22 cellular contexts compared by ENCODE assay signal in genomic region chr16:86349338-86349900, GRCh38.
DNase-seq lines count a peak whose midpoint lies in the region; ATAC-seq, FAIRE-seq and TF ChIP-seq lines count a peak whose summit lies in the region.
"Had no signal": no experiment of that assay in that cellular context is flagged by ENCODE, and none has a peak within 500 bp of the region (broad histone marks: within the 10 kb centered on the region; RNA-seq: fewer than 3 reads in every experiment).

No MANE protein-coding gene starts in this region.

- WGBS in IMR-90 (ENCODE audit: extremely low coverage in 2 of 2, insufficient read length in 1 of 2), 2 experiments = 86% methylated on average over 4 of the region's 5 CpGs; no CpG with 5 or more reads in 1 of the 2 experiments
- 88% methylated on average over 5 of the region's 5 CpGs; no CpG with 5 or more reads in 1 of the 2 experiments for WGBS in H1 (ENCODE audit: extremely low coverage in 1 of 2, insufficient coverage in 1 of 2, insufficient read length in 1 of 2, insufficient replicate concordance in 2 of 2, low coverage in 1 of 2, low lambda C conversion rate in 2 of 2, missing lambda C conversion rate in 1 of 2), 2 experiments
- WGBS in aorta, 2 donors = 87 to 89% methylated on average over 5 of the region's 5 CpGs

- no peaks in the 10 kb centered on the region for H3K9me3 ChIP-seq in IMR-90 (ENCODE audit: control insufficient read depth, insufficient read depth, low read length)
- no peaks in the 10 kb centered on the region for H3K9me3 ChIP-seq in H1 (ENCODE audit: insufficient read depth in 2 of 2, low read depth in 1 of 2, low read length in 1 of 2)
- H3K9me3 ChIP-seq in aorta (ENCODE audit: control insufficient read depth, low read length) = no peaks in the 10 kb centered on the region
- H3K9me3 ChIP-seq: A549, Caco-2 had no signal

- no peak for ATAC-seq in activated naive CD8-positive, alpha-beta T cell treated with anti-CD3 and anti-CD28 coated beads, Interleukin-2, amount 10 ng/mL, durations not matched to agents 7 days and 5 days (ENCODE audit: low read depth)
- ATAC-seq in activated naive CD8-positive, alpha-beta T cell treated with anti-CD3 and anti-CD28 coated beads, Interleukin-2, amount 50 U/mL, for 24 hours = no peak
- ATAC-seq in IMR-90 (ENCODE audit: low read depth) = peak; percentile 21; the same call in 1 of the 2 replicates
- ATAC-seq in aorta (ENCODE audit: low FRiP score) = no peak
- no peak for ATAC-seq in HG03378 (IDR thresholded peaks at IDR 0.05; ENCODE audit: unreplicated experiment)
- no peak for ATAC-seq in HG02852 (IDR thresholded peaks at IDR 0.05; ENCODE audit: unreplicated experiment)
- no peak for ATAC-seq in GM21825 (IDR thresholded peaks at IDR 0.05; ENCODE audit: unreplicated experiment)
- ATAC-seq: A549 had no signal

- H3K4me3 ChIP-seq in IMR-90 (ENCODE audit: insufficient read depth, low read depth, low read length) (no peak overlapping the region), H1 (ENCODE audit: extremely low read depth in 1 of 4, insufficient read depth in 2 of 4, low read depth in 3 of 4, low read length in 4 of 4) (no peak overlapping the region), aorta (ENCODE audit: low read length in 2 of 2) (no peak overlapping the region)
- H3K4me3 ChIP-seq: A549 had no signal

- H2BK5ac ChIP-seq in IMR-90 (ENCODE audit: low read depth, low read length, poor library complexity, severe bottlenecking) (peak overlapping the region; percentile 2), H1 (ENCODE audit: low read depth, low read length) (no peak overlapping the region)

- H2BK20ac ChIP-seq in IMR-90 (ENCODE audit: low read depth, low read length) = peak overlapping the region; percentile 88
- H2BK20ac ChIP-seq in H1 (ENCODE audit: low read length) = no peak overlapping the region

- H2BK12ac ChIP-seq in H1 (ENCODE audit: low read depth, low read length) = no peak overlapping the region

- H3K27ac Mint-ChIP-seq in activated naive CD8-positive, alpha-beta T cell treated with anti-CD3 and anti-CD28 coated beads, Interleukin-2, amount 10 ng/mL, durations not matched to agents 7 days and 5 days = peak overlapping the region; percentile 36
- H3K27ac Mint-ChIP-seq in activated naive CD8-positive, alpha-beta T cell treated with anti-CD3 and anti-CD28 coated beads, Interleukin-2, amount 50 U/mL, for 24 hours = no peak overlapping the region
- H3K27ac Mint-ChIP-seq: CD4-positive, alpha-beta T cell had no signal

- no peak overlapping the region for H3K56ac ChIP-seq in IMR-90 (ENCODE audit: extremely low read depth, insufficient read depth, low read length)
- no peak overlapping the region for H3K56ac ChIP-seq in H1 (replicated peaks; ENCODE audit: insufficient read length, low read depth, low read length)

- H4K8ac ChIP-seq in IMR-90 (ENCODE audit: low read depth in 2 of 2, low read length in 2 of 2) (peak overlapping the region; percentile 25 to 83; a peak in 3 of 4 replicates), H1 (ENCODE audit: extremely low read depth, insufficient read depth, low read length) (no peak overlapping the region)

- peak overlapping the region; percentile 21; the same call in 1 of the 2 replicates for H2AK5ac ChIP-seq in IMR-90 (ENCODE audit: low read depth, low read length)
- H2AK5ac ChIP-seq in H1 (ENCODE audit: low read depth, low read length) = no peak overlapping the region

- H2BK120ac ChIP-seq in IMR-90 (ENCODE audit: low read depth, low read length) (peak overlapping the region; percentile 85), H1 (replicated peaks; ENCODE audit: low read depth, low read length) (no peak overlapping the region)

- H3K79me1 ChIP-seq in IMR-90 (ENCODE audit: low read depth in 1 of 2, low read length in 2 of 2) (peaks cover 0 to 20% of the 10 kb centered on the region in 2 experiments; a peak in 3 of 4 replicates), H1 (ENCODE audit: low read depth, low read length) (no peaks in the 10 kb centered on the region)

- intact Hi-C loops in IMR-90 (cut with micrococcal nuclease) (no loop called here), aorta (cut with DNase I) (no loop called here)

- POLR2A ChIA-PET in activated naive CD8-positive, alpha-beta T cell treated with anti-CD3 and anti-CD28 coated beads, Interleukin-2, amount 10 ng/mL, durations not matched to agents 7 days and 5 days (lab: Charles Lee) = no interaction called here
- POLR2A ChIA-PET in IMR-90 (lab: Charles Lee; ENCODE audit: unreplicated experiment) (no interaction called here), H1 (lab: Charles Lee; ENCODE audit: partially characterized antibody) (no interaction called here)

- TF ChIP-seq RAD21 in IMR-90 (IDR thresholded peaks at IDR 0.05; ENCODE audit: low read length) (no peak), H1 (IDR thresholded peaks at IDR 0.05 in 1 of 2, conservative IDR thresholded peaks at IDR 0.05 in 1 of 2; ENCODE audit: low read depth in 2 of 2, low read length in 2 of 2) (no peak)

- H2AFZ ChIP-seq in IMR-90 (replicated peaks; ENCODE audit: low read length, poor library complexity) (peak overlapping the region; percentile 34), H1 (ENCODE audit: low read length) (no peak overlapping the region)

- CTCF ChIA-PET in IMR-90 (lab: Yijun Ruan, JAX) = no interaction called here
- CTCF ChIA-PET in H1 (lab: Charles Lee; ENCODE audit: partially characterized antibody) = interaction anchor here (0.8 to 1.4 kb wide), 5 partner anchors 9 to 171 kb away, joined by 3 to 4 read pairs (median 3); no protein-coding TSS in a partner anchor

- H3K9ac ChIP-seq in IMR-90 (ENCODE audit: low read depth, low read length) (peak overlapping the region; percentile 22; the same call in 1 of the 2 replicates), H1 (replicated peaks in 1 of 4; ENCODE audit: extremely low read depth in 1 of 4, low read depth in 3 of 4, low read length in 3 of 4) (no peak overlapping the region)
- H3K9ac ChIP-seq: KMS-11 had no signal

- H4K20me1 ChIP-seq in IMR-90 (ENCODE audit: insufficient read depth, low read length) (no peaks in the 10 kb centered on the region), H1 (replicated peaks in 1 of 2; ENCODE audit: control insufficient read depth in 1 of 2, insufficient read depth in 2 of 2, low read length in 2 of 2) (no peaks in the 10 kb centered on the region)

- H2BK15ac ChIP-seq in IMR-90 (ENCODE audit: low read depth, low read length) (peak overlapping the region; percentile 77; the same call in 2 of the 3 replicates), H1 (ENCODE audit: low read length) (0 out of 2 replicates have a peak overlapping the region, but pooled peaks have one; percentile 46)

- H3K79me2 ChIP-seq in H1 (ENCODE audit: control insufficient read depth in 1 of 2, insufficient read depth in 2 of 2, low read length in 2 of 2) = no peaks in the 10 kb centered on the region

- dilution Hi-C loops in IMR-90 (cut with HindIII; ENCODE audit: low sequenced_read_pairs, unreplicated experiment) = no loop called here

- H4K91ac ChIP-seq in IMR-90 (ENCODE audit: insufficient read depth, low read depth, low read length) (peak overlapping the region; percentile 87), H1 (replicated peaks; ENCODE audit: insufficient read length, low read length) (no peak overlapping the region)

- no peak for TF ChIP-seq EP300 in H1 (IDR thresholded peaks at IDR 0.05; ENCODE audit: borderline replicate concordance in 1 of 2, low read depth in 2 of 2, low read length in 2 of 2)

- H3K4ac ChIP-seq in IMR-90 (ENCODE audit: low read depth, low read length) (peak overlapping the region; percentile 70), H1 (replicated peaks; ENCODE audit: insufficient read length, low read depth, low read length) (no peak overlapping the region)

- no peak overlapping the region for H2AK9ac ChIP-seq in IMR-90 (replicated peaks; ENCODE audit: low read depth, low read length, poor library complexity)

- H3K4me3 Mint-ChIP-seq in activated naive CD8-positive, alpha-beta T cell treated with anti-CD3 and anti-CD28 coated beads, Interleukin-2, amount 10 ng/mL, durations not matched to agents 7 days and 5 days = no peak overlapping the region
- H3K4me3 Mint-ChIP-seq in activated naive CD8-positive, alpha-beta T cell treated with anti-CD3 and anti-CD28 coated beads, Interleukin-2, amount 50 U/mL, for 24 hours = no peak overlapping the region
- H3K4me3 Mint-ChIP-seq: CD4-positive, alpha-beta T cell had no signal

- peak overlapping the region; percentile 31 for H3K14ac ChIP-seq in IMR-90 (replicated peaks; ENCODE audit: low read depth, low read length)
- H3K14ac ChIP-seq in H1 (ENCODE audit: insufficient read length) = no peak overlapping the region

- H3K9me3 Mint-ChIP-seq in activated naive CD8-positive, alpha-beta T cell treated with anti-CD3 and anti-CD28 coated beads, Interleukin-2, amount 10 ng/mL, durations not matched to agents 7 days and 5 days = no peaks in the 10 kb centered on the region
- H3K9me3 Mint-ChIP-seq in activated naive CD8-positive, alpha-beta T cell treated with anti-CD3 and anti-CD28 coated beads, Interleukin-2, amount 50 U/mL, for 24 hours = peaks cover 5% of the 10 kb centered on the region
- H3K9me3 Mint-ChIP-seq: CD4-positive, alpha-beta T cell had no signal

- peaks cover 9% of the 10 kb centered on the region for H3K27me3 Mint-ChIP-seq in activated naive CD8-positive, alpha-beta T cell treated with anti-CD3 and anti-CD28 coated beads, Interleukin-2, amount 10 ng/mL, durations not matched to agents 7 days and 5 days
- H3K27me3 Mint-ChIP-seq in activated naive CD8-positive, alpha-beta T cell treated with anti-CD3 and anti-CD28 coated beads, Interleukin-2, amount 50 U/mL, for 24 hours = peaks cover 44% of the 10 kb centered on the region

- H3K27ac ChIP-seq in IMR-90 (ENCODE audit: insufficient read depth, low read length) (peak overlapping the region; percentile 67; the same call in 1 of the 2 replicates), H1 (ENCODE audit: low read depth, low read length) (no peak overlapping the region), aorta (ENCODE audit: low read depth in 1 of 2, low read length in 2 of 2) (no peak overlapping the region)
- H3K27ac ChIP-seq: 22Rv1, A549, C4-2B, KMS-11 had no signal

- no peaks in the 10 kb centered on the region for H3K23me2 ChIP-seq in H1 (ENCODE audit: low read depth, low read length)

- no peak for FAIRE-seq in H1 (lab: Jason Lieb, UNC)
- FAIRE-seq: A549, D721Med, GM12892, GM18507, H54, HTR-8/SVneo had no signal

- H3K4me2 ChIP-seq in IMR-90 (ENCODE audit: low read depth, low read length) (no peak overlapping the region), H1 (ENCODE audit: insufficient read depth in 1 of 2, low read depth in 2 of 2, low read length in 2 of 2) (no peak overlapping the region)
- H3K4me2 ChIP-seq: A549, KMS-11 had no signal

- H3K9me1 ChIP-seq in IMR-90 (ENCODE audit: insufficient read depth, low read length) = peaks cover 17% of the 10 kb centered on the region

- no peak for DNase-seq in activated naive CD8-positive, alpha-beta T cell treated with anti-CD3 and anti-CD28 coated beads, Interleukin-2, amount 10 ng/mL, durations not matched to agents 7 days and 5 days
- no peak for DNase-seq in activated naive CD8-positive, alpha-beta T cell treated with anti-CD3 and anti-CD28 coated beads, Interleukin-2, amount 50 U/mL, for 24 hours
- DNase-seq in IMR-90 (no peak), H1 (ENCODE audit: low read depth in 1 of 2, low spot score in 2 of 2) (no peak), aorta (peak; percentile 17 to 61)
- DNase-seq: AML-193; Caco-2; CD4-positive, alpha-beta T cell; GDM1; HCEC 1CT had no signal

- H3K36me3 Mint-ChIP-seq in activated naive CD8-positive, alpha-beta T cell treated with anti-CD3 and anti-CD28 coated beads, Interleukin-2, amount 10 ng/mL, durations not matched to agents 7 days and 5 days = no peaks in the 10 kb centered on the region
- H3K36me3 Mint-ChIP-seq in activated naive CD8-positive, alpha-beta T cell treated with anti-CD3 and anti-CD28 coated beads, Interleukin-2, amount 50 U/mL, for 24 hours (ENCODE audit: low read depth) = no peaks in the 10 kb centered on the region

- no peaks in the 10 kb centered on the region for H3K4me1 Mint-ChIP-seq in activated naive CD8-positive, alpha-beta T cell treated with anti-CD3 and anti-CD28 coated beads, Interleukin-2, amount 10 ng/mL, durations not matched to agents 7 days and 5 days
- no peaks in the 10 kb centered on the region for H3K4me1 Mint-ChIP-seq in activated naive CD8-positive, alpha-beta T cell treated with anti-CD3 and anti-CD28 coated beads, Interleukin-2, amount 50 U/mL, for 24 hours

- in situ Hi-C loops in IMR-90 (cut with MboI; ENCODE audit: low sequenced_read_pairs) = no loop called here

- BruUV-seq in IMR-90 (replicated peaks; lab: Mats Ljungman, UMichigan) = no TSS peak

- TF ChIP-seq POLR2A in IMR-90 (IDR thresholded peaks at IDR 0.05; ENCODE audit: low read depth, low read length) (no peak), H1 (IDR thresholded peaks at IDR 0.05; ENCODE audit: control extremely low read depth in 1 of 2, low read depth in 2 of 2, low read length in 2 of 2) (no peak)

- H3K23ac ChIP-seq in IMR-90 (ENCODE audit: low read depth, low read length) (peak overlapping the region; percentile 74; the same call in 1 of the 2 replicates), H1 (ENCODE audit: insufficient read length) (no peak overlapping the region)

- TF ChIP-seq CTCF in IMR-90 (conservative IDR thresholded peaks at IDR 0.05; ENCODE audit: low read depth, low read length) (no peak), H1 (IDR thresholded peaks at IDR 0.05; ENCODE audit: control extremely low read depth in 1 of 3, insufficient read depth in 1 of 3, low read depth in 1 of 3, low read length in 3 of 3) (no peak)

- H4K5ac ChIP-seq in IMR-90 (ENCODE audit: low read depth, low read length) (peak overlapping the region; percentile 95), H1 (ENCODE audit: insufficient read length, low read depth, low read length) (no peak overlapping the region)

- H3K4me1 ChIP-seq in IMR-90 (ENCODE audit: control insufficient read depth, insufficient read depth, low read length) = peaks cover 26% of the 10 kb centered on the region
- H3K4me1 ChIP-seq in H1 (replicated peaks in 1 of 4; ENCODE audit: control insufficient read depth in 3 of 4, insufficient read depth in 4 of 4, low read length in 3 of 4) = peaks cover 0 to 9% (median 6%) of the 10 kb centered on the region in 4 experiments; a peak in 5 of 7 replicates
- H3K4me1 ChIP-seq in aorta (ENCODE audit: control insufficient read depth in 1 of 2, insufficient read depth in 2 of 2, low read length in 2 of 2) = no peaks in the 10 kb centered on the region
- H3K4me1 ChIP-seq: A549, Caco-2 had no signal

- peak overlapping the region; percentile 97 for H3K18ac ChIP-seq in IMR-90 (ENCODE audit: low read depth, low read length)
- H3K18ac ChIP-seq in H1 (ENCODE audit: extremely low read depth, low read length) = no peak overlapping the region

- no peaks in the 10 kb centered on the region for H3K27me3 ChIP-seq in IMR-90 (ENCODE audit: control insufficient read depth, insufficient read depth, low read length)
- H3K27me3 ChIP-seq in H1 (replicated peaks in 1 of 4; ENCODE audit: control insufficient read depth in 3 of 4, extremely low read depth in 1 of 4, insufficient read depth in 3 of 4, low read length in 3 of 4) = peaks cover 0 to 3% (median 0%) of the 10 kb centered on the region in 4 experiments; a peak in 2 of 7 replicates
- no peaks in the 10 kb centered on the region for H3K27me3 ChIP-seq in aorta (ENCODE audit: control insufficient read depth in 1 of 2, insufficient read depth in 2 of 2, low read length in 1 of 2)

- H3K36me3 ChIP-seq in IMR-90 (ENCODE audit: control insufficient read depth, insufficient read depth, low read length) (no peaks in the 10 kb centered on the region), H1 (ENCODE audit: control insufficient read depth in 2 of 4, insufficient read depth in 4 of 4, low read length in 3 of 4) (no peaks in the 10 kb centered on the region), aorta (ENCODE audit: control insufficient read depth in 1 of 2, insufficient read depth in 2 of 2, low read length in 1 of 2) (no peaks in the 10 kb centered on the region)

Comparison
In these comparisons a context has a peak if more than half of its experiments do, and no peak if none do; other contexts are left out.
1. DNase-seq: peak in aorta (2 of 2); none in activated naive CD8-positive, alpha-beta T cell treated with anti-CD3 and anti-CD28 coated beads, Interleukin-2, amount 10 ng/mL, durations not matched to agents 7 days and 5 days (single experiment), activated naive CD8-positive, alpha-beta T cell treated with anti-CD3 and anti-CD28 coated beads, Interleukin-2, amount 50 U/mL, for 24 hours (single experiment), IMR-90 (single experiment) and H1 (0 of 2).